Comparison of ENCODE assay signal across 7 cellular contexts in the genomic region with DNA sequence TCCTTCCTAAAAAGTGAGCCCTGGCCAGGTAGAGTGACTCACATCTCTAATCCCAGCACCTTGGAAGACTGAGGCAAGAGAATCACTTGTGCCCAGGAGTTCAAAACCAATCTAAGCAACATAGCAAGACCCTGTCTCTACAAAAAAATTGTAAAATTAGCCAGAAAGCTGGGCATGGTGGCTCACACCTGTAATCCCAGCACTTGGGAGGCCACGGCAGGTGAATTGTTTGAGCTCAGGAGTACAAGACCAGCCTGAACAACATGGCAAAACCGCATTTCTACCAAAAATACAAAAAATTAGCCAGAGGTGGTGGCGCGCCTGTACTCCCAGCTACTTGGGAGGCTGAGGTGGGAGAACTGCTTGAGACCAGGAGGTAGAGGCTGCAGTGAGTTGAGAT. TPM values are rescaled to one million over a fixed set of nuclear protein-coding genes. Genes with fewer than 3 reads are reported as not detected.
"Had no signal": no experiment of that assay in that cellular context is flagged by ENCODE, and none has a peak within 500 bp of the region (broad histone marks: within the 10 kb centered on the region; RNA-seq: fewer than 3 reads in every experiment).

No MANE protein-coding gene starts in this region.

RNA-seq across cellular contexts. Expression of gene GOLGA6L6, which starts 49.0 kb away (rescaled TPM):
- total RNA-seq: GM23248, GM23338, H1, H4, H7, H9, HFFc6 had no signal
